ENCODE assay signal across 10 cellular contexts in the genomic region with DNA sequence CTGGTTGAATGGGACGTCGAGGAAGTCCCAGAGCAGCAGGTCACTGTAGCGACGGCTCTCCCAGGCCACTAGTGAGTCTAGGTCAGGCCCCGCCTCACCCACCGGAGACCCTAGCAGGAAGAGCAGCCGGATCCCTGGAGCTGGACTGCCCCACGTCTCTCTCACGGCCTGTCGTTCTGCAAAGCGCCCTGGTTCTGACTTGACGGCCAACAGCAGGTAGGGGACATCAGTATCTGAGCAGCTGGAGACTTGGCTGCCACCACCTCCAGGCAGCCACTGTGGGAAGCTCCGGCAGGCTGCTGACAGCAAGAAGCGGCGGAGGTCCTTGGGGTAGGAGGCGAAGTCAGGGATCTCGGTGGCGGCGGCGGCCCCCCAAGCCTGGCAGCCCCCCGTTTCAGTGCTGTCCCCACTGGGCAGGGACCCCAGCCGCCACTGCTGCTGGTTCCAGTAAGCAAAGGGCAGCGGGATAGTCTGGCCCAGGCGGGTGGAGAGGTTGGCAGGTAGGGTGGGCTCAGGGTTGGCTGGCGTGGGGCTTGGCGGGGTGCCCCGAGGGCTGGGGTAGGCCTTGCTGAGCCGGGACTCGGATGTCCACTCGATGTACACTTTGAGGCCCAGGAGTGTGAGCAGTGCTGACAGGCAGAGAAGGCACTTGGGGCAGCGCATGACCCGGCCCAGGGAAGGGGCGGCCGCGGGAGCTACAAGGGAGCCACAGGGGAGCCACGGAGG. TPM values are rescaled to one million over a fixed set of nuclear protein-coding genes. Genes with fewer than 3 reads are reported as not detected.
DNase-seq lines count a peak whose midpoint lies in the region; ATAC-seq and TF ChIP-seq lines count a peak whose summit lies in the region.
"Had no signal": no experiment of that assay in that cellular context is flagged by ENCODE, and none has a peak within 500 bp of the region (broad histone marks: within the 10 kb centered on the region; RNA-seq: fewer than 3 reads in every experiment).

No MANE protein-coding gene starts in this region.

- CTCF ChIA-PET in activated CD4-positive, alpha-beta memory T cell treated with anti-CD3 and anti-CD28 coated beads for 36 hours (lab: Charles Lee): interaction anchor here (1.6 kb wide), 1 partner anchor 23 kb away, joined by 6 read pairs; no protein-coding TSS in a partner anchor

- H2AFZ ChIP-seq in osteoblast (ENCODE audit: low read length): no peak overlapping the region

- intact Hi-C loops in activated CD4-positive, alpha-beta memory T cell treated with anti-CD3 and anti-CD28 coated beads for 36 hours (cut with micrococcal nuclease): no loop called here

- H3K9me3 Mint-ChIP-seq in activated CD4-positive, alpha-beta memory T cell treated with anti-CD3 and anti-CD28 coated beads for 36 hours: no peaks in the 10 kb centered on the region
- H3K9me3 Mint-ChIP-seq in glutamatergic neuron (ENCODE audit: unreplicated experiment): peaks cover 9% of the 10 kb centered on the region

- no peaks in the 10 kb centered on the region for H3K9me3 ChIP-seq in BLaER1
- no peaks in the 10 kb centered on the region for H3K9me3 ChIP-seq in osteoblast (ENCODE audit: low read depth, low read length)

- TF ChIP-seq CTCF in glutamatergic neuron (IDR thresholded peaks at IDR 0.05; ENCODE audit: partially characterized antibody, unreplicated experiment): no peak
- no peak for TF ChIP-seq CTCF in osteoblast (IDR thresholded peaks at IDR 0.05; ENCODE audit: extremely low read depth, low read depth, low read length)

- ATAC-seq in GM19023 (IDR thresholded peaks at IDR 0.05; ENCODE audit: unreplicated experiment) (no peak), left lobe of liver (no peak)

- peaks cover 67% of the 10 kb centered on the region for H3K36me3 ChIP-seq in BLaER1
- peaks cover 13% of the 10 kb centered on the region for H3K36me3 ChIP-seq in osteoblast (ENCODE audit: insufficient read depth, low read length)

- no peak overlapping the region for H3K4me3 Mint-ChIP-seq in activated CD4-positive, alpha-beta memory T cell treated with anti-CD3 and anti-CD28 coated beads for 36 hours
- peak overlapping the region; percentile 98 for H3K4me3 Mint-ChIP-seq in glutamatergic neuron (ENCODE audit: unreplicated experiment)

- no peak overlapping the region for H3K4me3 ChIP-seq in BLaER1
- no peak overlapping the region for H3K4me3 ChIP-seq in osteoblast (ENCODE audit: insufficient read depth, low read length)

- H3K27ac ChIP-seq in BLaER1: peak overlapping the region; percentile 66
- H3K27ac ChIP-seq in osteoblast (ENCODE audit: low read depth, low read length): no peak overlapping the region

- H3K27me3 Mint-ChIP-seq in activated CD4-positive, alpha-beta memory T cell treated with anti-CD3 and anti-CD28 coated beads for 36 hours: no peaks in the 10 kb centered on the region
- peaks cover 16% of the 10 kb centered on the region for H3K27me3 Mint-ChIP-seq in glutamatergic neuron (ENCODE audit: unreplicated experiment)

- H3K4me1 Mint-ChIP-seq in activated CD4-positive, alpha-beta memory T cell treated with anti-CD3 and anti-CD28 coated beads for 36 hours (ENCODE audit: low read depth): peaks cover 21% of the 10 kb centered on the region
- peaks cover 13% of the 10 kb centered on the region for H3K4me1 Mint-ChIP-seq in glutamatergic neuron (ENCODE audit: low read depth, unreplicated experiment)

- peak overlapping the region; percentile 51 for H3K27ac Mint-ChIP-seq in activated CD4-positive, alpha-beta memory T cell treated with anti-CD3 and anti-CD28 coated beads for 36 hours
- H3K27ac Mint-ChIP-seq in glutamatergic neuron (ENCODE audit: unreplicated experiment): no peak overlapping the region

- peaks cover 2% of the 10 kb centered on the region; the same call in 1 of the 2 replicates for H4K20me1 ChIP-seq in BLaER1
- H4K20me1 ChIP-seq in osteoblast (ENCODE audit: insufficient read depth, low read length): peaks cover 4% of the 10 kb centered on the region

- POLR2A ChIA-PET in activated CD4-positive, alpha-beta memory T cell treated with anti-CD3 and anti-CD28 coated beads for 36 hours (lab: Charles Lee): interaction anchor here (0.7 kb wide), 1 partner anchor 75 kb away, joined by 3 read pairs; no protein-coding TSS in a partner anchor

- H3K27me3 ChIP-seq in BLaER1 (no peaks in the 10 kb centered on the region), osteoblast (ENCODE audit: insufficient read depth, low read length) (no peaks in the 10 kb centered on the region)

- DNase-seq in activated CD4-positive, alpha-beta memory T cell treated with anti-CD3 and anti-CD28 coated beads for 36 hours: no peak
- DNase-seq in glutamatergic neuron (peak; percentile 30), osteoblast (ENCODE audit: insufficient read length, low spot score, missing footprints) (peak; percentile 41), NCI-H1436 (lab: John Stamatoyannopoulos, UW) (no peak), NCI-H748 (lab: John Stamatoyannopoulos, UW; ENCODE audit: unreplicated experiment) (no peak), left lobe of liver (ENCODE audit: low spot score) (no peak)

- H3K4me1 ChIP-seq in BLaER1: peaks cover 42% of the 10 kb centered on the region
- peaks cover 4% of the 10 kb centered on the region for H3K4me1 ChIP-seq in osteoblast (ENCODE audit: insufficient read depth, low read length)

- H3K4me2 ChIP-seq in BLaER1 (peak overlapping the region; percentile 87), osteoblast (ENCODE audit: insufficient read depth, low read length) (no peak overlapping the region)

- peaks cover 6% of the 10 kb centered on the region for H3K36me3 Mint-ChIP-seq in activated CD4-positive, alpha-beta memory T cell treated with anti-CD3 and anti-CD28 coated beads for 36 hours
- no peaks in the 10 kb centered on the region for H3K36me3 Mint-ChIP-seq in glutamatergic neuron (ENCODE audit: unreplicated experiment)

- H3K9ac ChIP-seq in BLaER1: peak overlapping the region; percentile 67; the same call in 1 of the 2 replicates

- no peaks in the 10 kb centered on the region for H3K79me2 ChIP-seq in osteoblast (ENCODE audit: insufficient read depth, low read length)

RNA-seq across cellular contexts. Expression of a gene that starts 0.9 kb away (rescaled TPM):
- total RNA-seq in activated CD4-positive, alpha-beta memory T cell treated with anti-CD3 and anti-CD28 coated beads for 36 hours: under 1 TPM; 0.55 to 0.68 TPM
- total RNA-seq in glutamatergic neuron (ENCODE audit: unreplicated experiment) (15.9 TPM), osteoblast (0.59 and 0.72 TPM in 2 replicates), left lobe of liver (0.65 TPM)

RNA-seq across cellular contexts. Expression of a gene that starts 13.4 kb away (rescaled TPM):
- 10 to 100 TPM; 47.5 to 47.8 TPM for total RNA-seq in activated CD4-positive, alpha-beta memory T cell treated with anti-CD3 and anti-CD28 coated beads for 36 hours
- 99.4 TPM for total RNA-seq in glutamatergic neuron (ENCODE audit: unreplicated experiment)
- 27.4 and 30.0 TPM in 2 replicates for total RNA-seq in osteoblast
- total RNA-seq in left lobe of liver: 21.2 TPM

RNA-seq across cellular contexts. Expression of a gene that starts 16.7 kb away (rescaled TPM):
- not detected for total RNA-seq in activated CD4-positive, alpha-beta memory T cell treated with anti-CD3 and anti-CD28 coated beads for 36 hours
- total RNA-seq in glutamatergic neuron (ENCODE audit: unreplicated experiment) (not detected), osteoblast (not detected in 2 replicates), left lobe of liver (not detected)
- total RNA-seq: Daoy, liver had no signal

RNA-seq across cellular contexts. Expression of a gene that starts 28.7 kb away (rescaled TPM):
- total RNA-seq in activated CD4-positive, alpha-beta memory T cell treated with anti-CD3 and anti-CD28 coated beads for 36 hours: 10 to 100 TPM; 17.4 to 23.2 TPM
- 11.0 TPM for total RNA-seq in glutamatergic neuron (ENCODE audit: unreplicated experiment)
- total RNA-seq in osteoblast: 33.9 and 37.3 TPM in 2 replicates
- 64.4 TPM for total RNA-seq in left lobe of liver

RNA-seq across cellular contexts. Expression of a gene that starts 29.1 kb away (rescaled TPM):
- 10 to 100 TPM; 43.0 to 45.5 TPM for total RNA-seq in activated CD4-positive, alpha-beta memory T cell treated with anti-CD3 and anti-CD28 coated beads for 36 hours
- total RNA-seq in glutamatergic neuron (ENCODE audit: unreplicated experiment) (18.2 TPM), osteoblast (13.3 and 14.5 TPM in 2 replicates), left lobe of liver (13.2 TPM)

Comparison
In these comparisons a context has a peak if more than half of its experiments do, and no peak if none do; other contexts are left out.
1. DNase-seq: peak in glutamatergic neuron (single experiment) and osteoblast (single experiment); none in activated CD4-positive, alpha-beta memory T cell treated with anti-CD3 and anti-CD28 coated beads for 36 hours (single experiment), NCI-H1436 (single experiment), NCI-H748 (single experiment) and left lobe of liver (single experiment).